Comparison of ENCODE assay signal across 8 cellular contexts in the genomic region with DNA sequence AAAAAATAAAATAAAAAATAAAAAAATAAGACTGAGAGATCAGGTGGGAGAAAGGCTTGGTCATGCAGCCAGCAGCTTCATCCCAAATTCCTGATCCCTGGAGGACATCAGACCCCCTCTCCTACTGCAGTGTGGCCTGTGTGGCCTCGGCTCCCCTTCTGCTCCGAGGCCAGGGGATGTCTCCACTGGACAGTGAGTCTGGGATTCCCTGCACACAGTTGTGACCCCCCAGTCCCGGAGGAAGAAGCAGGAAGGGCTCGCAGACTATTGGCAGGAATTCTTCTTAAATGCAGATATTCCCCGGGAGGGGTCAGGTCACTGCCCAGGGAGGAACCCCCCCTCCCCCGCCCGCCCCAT. TPM values are rescaled to one million over a fixed set of nuclear protein-coding genes. Genes with fewer than 3 reads are reported as not detected.
DNase-seq lines count a peak whose midpoint lies in the region; ATAC-seq and TF ChIP-seq lines count a peak whose summit lies in the region.

No MANE protein-coding gene starts in this region.

- H4K20me1 ChIP-seq in BLaER1, result no peaks in the 10 kb centered on the region

- H3K4me1 ChIP-seq in BLaER1 (peaks cover 19% of the 10 kb centered on the region), colonic mucosa (no peaks in the 10 kb centered on the region)

- H3K27me3 ChIP-seq in BLaER1 (no peaks in the 10 kb centered on the region), colonic mucosa (no peaks in the 10 kb centered on the region)

- H3K36me3 Mint-ChIP-seq in natural killer cell treated with Interleukin-12 subunit alpha and Interleukin-12 subunit beta and Interleukin-15 and Interleukin-18, amount 100 ng/mL, for 72 hours, result no peaks in the 10 kb centered on the region

- peak overlapping the region; percentile 79 for H3K4me3 Mint-ChIP-seq in natural killer cell treated with Interleukin-12 subunit alpha and Interleukin-12 subunit beta and Interleukin-15 and Interleukin-18, amount 100 ng/mL, for 72 hours

- TF ChIP-seq CTCF in colonic mucosa (IDR thresholded peaks at IDR 0.05), result no peak

- ATAC-seq in HG03280 (IDR thresholded peaks at IDR 0.05; ENCODE audit: unreplicated experiment) (peak; percentile 21), HG03439 (IDR thresholded peaks at IDR 0.05; ENCODE audit: unreplicated experiment) (no peak)
- ATAC-seq in natural killer cell treated with Interleukin-12 subunit alpha and Interleukin-12 subunit beta and Interleukin-15 and Interleukin-18, amount 100 ng/mL, for 72 hours, result peak in 1 of 2 donors; percentile 3

- H3K4me3 ChIP-seq in BLaER1 (peak overlapping the region; percentile 88; the same call in 1 of the 2 replicates), colonic mucosa (peak overlapping the region; percentile 81)

- peaks cover 21% of the 10 kb centered on the region for H3K9me3 ChIP-seq in BLaER1
- H3K9me3 ChIP-seq in colonic mucosa, result no peaks in the 10 kb centered on the region

- H3K27me3 Mint-ChIP-seq in natural killer cell treated with Interleukin-12 subunit alpha and Interleukin-12 subunit beta and Interleukin-15 and Interleukin-18, amount 100 ng/mL, for 72 hours, result peaks cover 0 to 2% of the 10 kb centered on the region in 2 donors

- H3K36me3 ChIP-seq in BLaER1 (peaks cover 2% of the 10 kb centered on the region; the same call in 1 of the 2 replicates), colonic mucosa (no peaks in the 10 kb centered on the region)

- H3K9me3 Mint-ChIP-seq in natural killer cell treated with Interleukin-12 subunit alpha and Interleukin-12 subunit beta and Interleukin-15 and Interleukin-18, amount 100 ng/mL, for 72 hours, result no peaks in the 10 kb centered on the region

- peak overlapping the region; percentile 94 for H3K4me2 ChIP-seq in BLaER1

- H3K27ac ChIP-seq in BLaER1, result no peak overlapping the region
- no peak overlapping the region for H3K27ac ChIP-seq in colonic mucosa

- H3K4me1 Mint-ChIP-seq in natural killer cell treated with Interleukin-12 subunit alpha and Interleukin-12 subunit beta and Interleukin-15 and Interleukin-18, amount 100 ng/mL, for 72 hours (ENCODE audit: low read depth in 2 of 2), result no peaks in the 10 kb centered on the region

- DNase-seq in colonic mucosa, result no peak
- no peak for DNase-seq in natural killer cell treated with Interleukin-12 subunit alpha and Interleukin-12 subunit beta and Interleukin-15 and Interleukin-18, amount 100 ng/mL, for 72 hours (ENCODE audit: low spot score)
- DNase-seq in posterior vena cava (ENCODE audit: low spot score), result no peak
- no peak for DNase-seq in stimulated activated CD4-positive, alpha-beta T cell treated with anti-CD3 and anti-CD28 coated beads, Interleukin-1b, Interleukin-23, amount 100 ng/mL, for 48 hours
- DNase-seq in stimulated activated naive CD4-positive, alpha-beta T cell treated with Interleukin-2 at 50 U/mL for 16 hours (lab: John Stamatoyannopoulos, UW), result no peak

- H3K27ac Mint-ChIP-seq in natural killer cell treated with Interleukin-12 subunit alpha and Interleukin-12 subunit beta and Interleukin-15 and Interleukin-18, amount 100 ng/mL, for 72 hours, result no peak overlapping the region

- no peak overlapping the region for H3K9ac ChIP-seq in BLaER1
- H3K9ac ChIP-seq in colonic mucosa (ENCODE audit: low read depth in 2 of 2, low read length in 2 of 2), result no peak overlapping the region

- intact Hi-C loops in colonic mucosa (cut with DNase I), result no loop called here
- intact Hi-C loops in posterior vena cava (cut with DNase I), result no loop called here

RNA-seq across cellular contexts. Expression of a gene that starts 41.9 kb away (rescaled TPM):
- total RNA-seq in colonic mucosa (10 to 100 TPM in 1 of 2 donors, 1 to 10 TPM in 1; 7.6 to 10.3 TPM), posterior vena cava (1 to 10 TPM; 8.5 to 8.8 TPM)
- total RNA-seq in natural killer cell treated with Interleukin-12 subunit alpha and Interleukin-12 subunit beta and Interleukin-15 and Interleukin-18, amount 100 ng/mL, for 72 hours, result 1 to 10 TPM; 5.1 to 6.8 TPM
